2 cellular contexts compared by ENCODE assay signal in genomic region chr1:51902456-51902855, GRCh38.
TF ChIP-seq lines count a peak whose summit lies in the region.

No MANE protein-coding gene starts in this region.

TF ChIP-seq in IMR-90, 13 proteins besides CTCF, POLR2A, EP300 and RAD21:
- TF ChIP-seq MAZ (IDR thresholded peaks at IDR 0.05; ENCODE audit: borderline replicate concordance, low read depth, low read length) (no peak), ELK1 (IDR thresholded peaks at IDR 0.05; ENCODE audit: borderline replicate concordance, low read depth, low read length) (no peak), NFE2L2 (IDR thresholded peaks at IDR 0.05; ENCODE audit: low read depth, low read length) (no peak)
TF ChIP-seq in IMR-90: peak in this region for 0.

TF ChIP-seq in K562, 482 proteins besides CTCF, POLR2A, EP300 and RAD21:
- TF ChIP-seq PRPF4 (IDR thresholded peaks at IDR 0.05; ENCODE audit: insufficient read depth, low read depth, low read length, poor library complexity, severe bottlenecking) (no peak), JUNB (CRISPR knock-in tag; conservative IDR thresholded peaks at IDR 0.05) (no peak), ZNF121 (CRISPR knock-in tag; conservative IDR thresholded peaks at IDR 0.05) (peak; percentile 81), ZNF318 (IDR thresholded peaks at IDR 0.05; ENCODE audit: borderline replicate concordance in 1 of 2, low read depth in 1 of 2) (no peak), RBM25 (IDR thresholded peaks at IDR 0.05; ENCODE audit: low read depth, low read length, severe bottlenecking) (peak; percentile 8), SMARCC2 (IDR thresholded peaks at IDR 0.05; ENCODE audit: low read depth) (no peak), RUNX1 (IDR thresholded peaks at IDR 0.05; ENCODE audit: low read depth) (no peak), KDM2B (CRISPR knock-in tag; IDR thresholded peaks at IDR 0.05) (no peak)
